8 cellular contexts compared by ENCODE assay signal in genomic region chr21:45330075-45330781, GRCh38. TPM values are rescaled to one million over a fixed set of nuclear protein-coding genes. Genes with fewer than 3 reads are reported as not detected.
DNase-seq lines count a peak whose midpoint lies in the region; ATAC-seq, FAIRE-seq and TF ChIP-seq lines count a peak whose summit lies in the region.

No MANE protein-coding gene starts in this region.

- peak overlapping the region; percentile 53 for H3K4me3 Mint-ChIP-seq in progenitor cell of endocrine pancreas (ENCODE audit: low read depth)
- H3K4me3 Mint-ChIP-seq in activated CD4-positive, alpha-beta T cell treated with anti-CD3 and anti-CD28 coated beads for 36 hours: no peak overlapping the region

- POLR2A ChIA-PET in PC-9 (lab: Charles Lee; ENCODE audit: unreplicated experiment): no interaction called here
- POLR2A ChIA-PET in OCI-LY7 (lab: Charles Lee): no interaction called here
- POLR2A ChIA-PET in activated CD4-positive, alpha-beta T cell treated with anti-CD3 and anti-CD28 coated beads for 36 hours (lab: Charles Lee): no interaction called here

- H3K4me2 ChIP-seq in PC-9 (peak overlapping the region; percentile 65), OCI-LY7 (ENCODE audit: low read length) (no peak overlapping the region)

- H3K9me3 ChIP-seq in PC-9 (ENCODE audit: insufficient read depth, low read depth) (no peaks in the 10 kb centered on the region), OCI-LY7 (ENCODE audit: low read length) (no peaks in the 10 kb centered on the region), WERI-Rb-1 (ENCODE audit: severe bottlenecking) (no peaks in the 10 kb centered on the region)

- BruUV-seq in PC-9 (replicated peaks; lab: Mats Ljungman, UMichigan) (no TSS peak), OCI-LY7 (replicated peaks; lab: Mats Ljungman, UMichigan) (no TSS peak)

- H3K36me3 ChIP-seq in PC-9 (ENCODE audit: low read depth) (no peaks in the 10 kb centered on the region), OCI-LY7 (ENCODE audit: insufficient read depth, low read length) (no peaks in the 10 kb centered on the region), WERI-Rb-1 (no peaks in the 10 kb centered on the region)

- H3K27ac ChIP-seq in PC-9 (peak overlapping the region; percentile 41), OCI-LY7 (ENCODE audit: low read depth, low read length, poor library complexity, severe bottlenecking) (no peak overlapping the region), WERI-Rb-1 (no peak overlapping the region)

- H3K9me2 ChIP-seq in PC-9 (ENCODE audit: insufficient read depth): no peaks in the 10 kb centered on the region
- H3K9me2 ChIP-seq in OCI-LY7 (ENCODE audit: insufficient read depth, low read length): no peaks in the 10 kb centered on the region

- H4K20me1 ChIP-seq in PC-9 (ENCODE audit: insufficient read depth) (no peaks in the 10 kb centered on the region), OCI-LY7 (ENCODE audit: insufficient read depth, low read length) (no peaks in the 10 kb centered on the region)

- H2AFZ ChIP-seq in PC-9 (no peak overlapping the region), OCI-LY7 (ENCODE audit: low read length) (no peak overlapping the region)

- H3K9me3 Mint-ChIP-seq in progenitor cell of endocrine pancreas (ENCODE audit: low read depth): no peaks in the 10 kb centered on the region
- H3K9me3 Mint-ChIP-seq in activated CD4-positive, alpha-beta T cell treated with anti-CD3 and anti-CD28 coated beads for 36 hours (ENCODE audit: low read depth): no peaks in the 10 kb centered on the region

- no peak for ATAC-seq in activated CD4-positive, alpha-beta T cell treated with anti-CD3 and anti-CD28 coated beads for 36 hours

- H3K4me3 ChIP-seq in PC-9 (no peak overlapping the region; the same call in 1 of the 2 replicates), foreskin fibroblast (ENCODE audit: low read depth in 1 of 2, low read length in 2 of 2) (no peak overlapping the region), OCI-LY7 (ENCODE audit: low read depth, low read length, poor library complexity, severe bottlenecking) (no peak overlapping the region), WERI-Rb-1 (ENCODE audit: low read depth, low read length) (no peak overlapping the region)

- H3K27ac Mint-ChIP-seq in progenitor cell of endocrine pancreas: peak overlapping the region; percentile 97
- H3K27ac Mint-ChIP-seq in activated CD4-positive, alpha-beta T cell treated with anti-CD3 and anti-CD28 coated beads for 36 hours: no peak overlapping the region

- DNase-seq in PC-9 (peak; percentile 67 to 82), foreskin fibroblast (peak; percentile 78 to 90), progenitor cell of endocrine pancreas (ENCODE audit: low spot score, unreplicated experiment) (peak; percentile 40), OCI-LY7 (ENCODE audit: low spot score) (no peak), WERI-Rb-1 (no peak), frontal cortex (ENCODE audit: low spot score in 2 of 2) (no peak)
- no peak for DNase-seq in activated CD4-positive, alpha-beta T cell treated with anti-CD3 and anti-CD28 coated beads for 36 hours

- no peaks in the 10 kb centered on the region for H3K27me3 ChIP-seq in PC-9 (ENCODE audit: insufficient read depth, low read depth)
- no peaks in the 10 kb centered on the region for H3K27me3 ChIP-seq in WERI-Rb-1 (ENCODE audit: insufficient read depth, low read depth, severe bottlenecking)

- intact Hi-C loops in PC-9 (cut with micrococcal nuclease; ENCODE audit: unreplicated experiment): no loop called here
- intact Hi-C loops in OCI-LY7 (cut with micrococcal nuclease; ENCODE audit: unreplicated experiment): no loop called here
- intact Hi-C loops in activated CD4-positive, alpha-beta T cell treated with anti-CD3 and anti-CD28 coated beads for 36 hours (cut with DNase I, micrococcal nuclease): no loop called here

- peaks cover 9% of the 10 kb centered on the region; the same call in 1 of the 2 replicates for H3F3A ChIP-seq in PC-9 (ENCODE audit: insufficient read depth, low read depth)

- H3K79me2 ChIP-seq in PC-9 (ENCODE audit: low read depth): no peaks in the 10 kb centered on the region
- H3K79me2 ChIP-seq in OCI-LY7 (ENCODE audit: insufficient read depth, low read depth, low read length): no peaks in the 10 kb centered on the region

- H3K4me1 ChIP-seq in PC-9 (replicated peaks; ENCODE audit: insufficient read depth) (peaks cover 19% of the 10 kb centered on the region), OCI-LY7 (ENCODE audit: insufficient read depth, low read length, poor library complexity, severe bottlenecking) (no peaks in the 10 kb centered on the region)

- CTCF ChIA-PET in PC-9 (lab: Charles Lee): no interaction called here
- CTCF ChIA-PET in OCI-LY7 (lab: Charles Lee; ENCODE audit: unreplicated experiment): no interaction called here
- CTCF ChIA-PET in activated CD4-positive, alpha-beta T cell treated with anti-CD3 and anti-CD28 coated beads for 36 hours (lab: Charles Lee): no interaction called here

- H3K4me1 Mint-ChIP-seq in progenitor cell of endocrine pancreas (ENCODE audit: low read depth): peaks cover 36% of the 10 kb centered on the region
- H3K4me1 Mint-ChIP-seq in activated CD4-positive, alpha-beta T cell treated with anti-CD3 and anti-CD28 coated beads for 36 hours: no peaks in the 10 kb centered on the region

- no peak for TF ChIP-seq CTCF in PC-9 (conservative IDR thresholded peaks at IDR 0.05)
- TF ChIP-seq CTCF in foreskin fibroblast (IDR thresholded peaks at IDR 0.05; ENCODE audit: low read depth, low read length): no peak
- no peak for TF ChIP-seq CTCF in progenitor cell of endocrine pancreas (IDR thresholded peaks at IDR 0.05; ENCODE audit: unreplicated experiment)
- no peak for TF ChIP-seq CTCF in OCI-LY7 (conservative IDR thresholded peaks at IDR 0.05; ENCODE audit: low read length)
- no peak for TF ChIP-seq CTCF in WERI-Rb-1 (IDR thresholded peaks at IDR 0.05; ENCODE audit: low read depth, low read length)

- H3K36me3 Mint-ChIP-seq in progenitor cell of endocrine pancreas (ENCODE audit: insufficient read depth): no peaks in the 10 kb centered on the region
- no peaks in the 10 kb centered on the region for H3K36me3 Mint-ChIP-seq in activated CD4-positive, alpha-beta T cell treated with anti-CD3 and anti-CD28 coated beads for 36 hours (ENCODE audit: low read depth)

- peaks cover 17% of the 10 kb centered on the region for H3K27me3 Mint-ChIP-seq in progenitor cell of endocrine pancreas
- no peaks in the 10 kb centered on the region for H3K27me3 Mint-ChIP-seq in activated CD4-positive, alpha-beta T cell treated with anti-CD3 and anti-CD28 coated beads for 36 hours

- peak; percentile 93 for FAIRE-seq in G401.6 (lab: Jason Lieb, UNC)
- no peak for FAIRE-seq in frontal cortex (lab: Jason Lieb, UNC)

RNA-seq across cellular contexts. Expression of gene POFUT2, which starts 42.5 kb away (rescaled TPM):
- total RNA-seq in PC-9 (2021): 29.0 and 32.6 TPM in 2 replicates
- total RNA-seq in progenitor cell of endocrine pancreas: 47.8 and 51.5 TPM in 2 replicates
- total RNA-seq in OCI-LY7 (2014; rRNA removed; shearing (Covaris generic)): 14.4 and 20.5 TPM in 2 replicates
- total RNA-seq in OCI-LY7 (2022): 17.0 and 20.4 TPM in 2 replicates
- total RNA-seq in frontal cortex: 11.0 TPM
- 10 to 100 TPM; 14.7 to 14.9 TPM for total RNA-seq in activated CD4-positive, alpha-beta T cell treated with anti-CD3 and anti-CD28 coated beads for 36 hours

Comparison
In these comparisons a context has a peak if more than half of its experiments do, and no peak if none do; other contexts are left out.
1. DNase-seq: peak in PC-9 (2 of 2), foreskin fibroblast (2 of 2) and progenitor cell of endocrine pancreas (single experiment); none in OCI-LY7 (single experiment), WERI-Rb-1 (single experiment), frontal cortex (0 of 2) and activated CD4-positive, alpha-beta T cell treated with anti-CD3 and anti-CD28 coated beads for 36 hours (single experiment).